ENCODE assay signal across 9 cellular contexts in genomic region chrX:37509349-37509748, GRCh38.
DNase-seq lines count a peak whose midpoint lies in the region; ATAC-seq and TF ChIP-seq lines count a peak whose summit lies in the region.
"Had no signal": no experiment of that assay in that cellular context is flagged by ENCODE, and none has a peak within 500 bp of the region (broad histone marks: within the 10 kb centered on the region; RNA-seq: fewer than 3 reads in every experiment).

No MANE protein-coding gene starts in this region.

- ATAC-seq in GM18909 (IDR thresholded peaks at IDR 0.05; ENCODE audit: poor library complexity, unreplicated experiment) = peak; percentile 71
- ATAC-seq in GM19455 (IDR thresholded peaks at IDR 0.05; ENCODE audit: unreplicated experiment) = no peak
- ATAC-seq in GM21528 (IDR thresholded peaks at IDR 0.05; ENCODE audit: low FRiP score, unreplicated experiment) = no peak
- no peak for ATAC-seq in GM18870 (IDR thresholded peaks at IDR 0.05; ENCODE audit: unreplicated experiment)

- peak; percentile 55 for TF ChIP-seq CTCF in 22Rv1 (IDR thresholded peaks at IDR 0.05)
- peak; percentile 25 for TF ChIP-seq CTCF in fibroblast of mammary gland (conservative IDR thresholded peaks at IDR 0.05; ENCODE audit: control insufficient read depth, insufficient read depth, low read depth, low read length)

- no peak overlapping the region for H3K27ac ChIP-seq in 22Rv1

- H3K4me3 ChIP-seq in fibroblast of mammary gland (ENCODE audit: control insufficient read depth, low read depth, low read length) = no peak overlapping the region

- peak; percentile 20 for DNase-seq in NCI-H2227 treated with DMSO at 0.1 percent for 48 hours (lab: John Stamatoyannopoulos, UW)
- DNase-seq in fibroblast of mammary gland (ENCODE audit: low read depth) = peak; percentile 3
- DNase-seq in NCI-H748 (lab: John Stamatoyannopoulos, UW; ENCODE audit: unreplicated experiment) = no peak
- DNase-seq: activated effector memory CD4-positive, alpha-beta T cell treated with anti-CD3 and anti-CD28 coated beads, Interleukin-2, amount 50 U/mL, for 16 hours had no signal
